ENCODE assay signal across 25 cellular contexts in the genomic region with DNA sequence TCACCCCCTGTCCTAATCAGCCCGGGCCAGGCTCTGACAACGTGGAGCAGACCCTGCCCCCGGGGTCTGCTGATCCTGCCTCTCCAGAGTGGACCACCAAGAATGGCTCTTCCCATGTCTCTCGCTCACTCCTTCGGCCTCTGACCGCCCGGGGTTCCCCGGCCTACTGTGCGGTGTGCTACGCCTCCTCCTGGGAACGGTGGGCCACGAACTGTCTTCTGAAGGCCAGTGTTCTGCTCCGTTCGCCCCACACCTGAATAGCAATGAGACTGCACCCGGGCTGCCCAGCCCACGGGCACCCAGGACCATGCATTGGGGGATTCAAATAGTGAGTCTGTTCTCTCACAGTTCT.
"Had no signal": no experiment of that assay in that cellular context is flagged by ENCODE, and none has a peak within 500 bp of the region (broad histone marks: within the 10 kb centered on the region; RNA-seq: fewer than 3 reads in every experiment).

No MANE protein-coding gene starts in this region.

- H3K36me3 Mint-ChIP-seq: naive B cell; natural killer cell treated with Interleukin-12 subunit alpha and Interleukin-12 subunit beta and Interleukin-15 and Interleukin-18, amount 100 ng/mL, for 72 hours; stimulated activated effector memory CD8-positive, alpha-beta T cell treated with anti-CD3 and anti-CD28 coated beads, Interleukin-12 subunit alpha, Interleukin-12 subunit beta, amount 100 ng/mL, for 72 hours; type B pancreatic cell had no signal

- H3K4me1 Mint-ChIP-seq: naive B cell; stimulated activated effector memory CD8-positive, alpha-beta T cell treated with anti-CD3 and anti-CD28 coated beads, Interleukin-12 subunit alpha, Interleukin-12 subunit beta, amount 100 ng/mL, for 72 hours had no signal

- H3K4me1 ChIP-seq: lower lobe of right lung, pancreas, right lobe of liver had no signal

- FAIRE-seq: keratinocyte, pancreas had no signal

- H3K9me3 ChIP-seq: esophagus squamous epithelium, lower lobe of right lung, mucosa of descending colon, neutrophil, pancreas, right lobe of liver, stomach, tibial artery had no signal

- H3K9me3 Mint-ChIP-seq: naive B cell; natural killer cell treated with Interleukin-12 subunit alpha and Interleukin-12 subunit beta and Interleukin-15 and Interleukin-18, amount 100 ng/mL, for 72 hours; stimulated activated effector memory CD8-positive, alpha-beta T cell treated with anti-CD3 and anti-CD28 coated beads, Interleukin-12 subunit alpha, Interleukin-12 subunit beta, amount 100 ng/mL, for 72 hours; type B pancreatic cell had no signal

- DNase-seq: dermis blood vessel endothelial cell; effector memory CD4-positive, alpha-beta T cell; erythroblast; esophagus squamous epithelium; foreskin melanocyte; left ventricle myocardium superior; lower lobe of right lung; naive B cell; right lobe of liver; stimulated activated CD4-positive, alpha-beta T cell treated with anti-CD3 and anti-CD28 coated beads, Interleukin-12 subunit alpha, Interleukin-12 subunit beta, amount 100 ng/mL, for 4 hours; stimulated activated CD4-positive, alpha-beta T cell treated with anti-CD3 and anti-CD28 coated beads, Interleukin-2, amount 100 ng/mL, for 24 hours; stimulated activated CD4-positive, alpha-beta T cell treated with anti-CD3 and anti-CD28 coated beads, Interleukin-4, amount 100 ng/mL, for 24 hours; stimulated activated naive CD4-positive, alpha-beta T cell treated with Interleukin-2 at 50 U/mL for 16 hours; stomach had no signal

- H3K27ac ChIP-seq: coronary artery, esophagus squamous epithelium, lower lobe of right lung, neutrophil, pancreas, right lobe of liver, stomach, tibial artery had no signal

- H3K36me3 ChIP-seq: esophagus squamous epithelium, lower lobe of right lung, neutrophil, pancreas, right lobe of liver, stomach, tibial artery had no signal

- H3K4me3 ChIP-seq: coronary artery, esophagus squamous epithelium, lower lobe of right lung, mucosa of descending colon, pancreas, right lobe of liver, smooth muscle cell, stomach, tibial artery had no signal

- ATAC-seq: left ventricle myocardium superior; lower lobe of right lung; mucosa of descending colon; natural killer cell treated with Interleukin-12 subunit alpha and Interleukin-12 subunit beta and Interleukin-15 and Interleukin-18, amount 100 ng/mL, for 72 hours; pancreas; right lobe of liver; stimulated activated effector memory CD8-positive, alpha-beta T cell treated with anti-CD3 and anti-CD28 coated beads, Interleukin-12 subunit alpha, Interleukin-12 subunit beta, amount 100 ng/mL, for 72 hours had no signal

- H3K4me3 Mint-ChIP-seq: naive B cell; natural killer cell treated with Interleukin-12 subunit alpha and Interleukin-12 subunit beta and Interleukin-15 and Interleukin-18, amount 100 ng/mL, for 72 hours; stimulated activated effector memory CD8-positive, alpha-beta T cell treated with anti-CD3 and anti-CD28 coated beads, Interleukin-12 subunit alpha, Interleukin-12 subunit beta, amount 100 ng/mL, for 72 hours; type B pancreatic cell had no signal

- H3K27ac Mint-ChIP-seq: naive B cell; natural killer cell treated with Interleukin-12 subunit alpha and Interleukin-12 subunit beta and Interleukin-15 and Interleukin-18, amount 100 ng/mL, for 72 hours; progenitor cell of endocrine pancreas; stimulated activated effector memory CD8-positive, alpha-beta T cell treated with anti-CD3 and anti-CD28 coated beads, Interleukin-12 subunit alpha, Interleukin-12 subunit beta, amount 100 ng/mL, for 72 hours; type B pancreatic cell had no signal

- H3K27me3 ChIP-seq: pancreas, right lobe of liver had no signal
